23 cellular contexts compared by ENCODE assay signal in genomic region chr1:2928733-2929325, GRCh38.
A peak's percentile ranks its signal among the peaks of the same experiment; 100 is the strongest.
DNase-seq lines count a peak whose midpoint lies in the region; TF ChIP-seq lines count a peak whose summit lies in the region.
"Had no signal": no experiment of that assay in that cellular context is flagged by ENCODE, and none has a peak within 500 bp of the region (broad histone marks: within the 10 kb centered on the region; RNA-seq: fewer than 3 reads in every experiment).

No MANE protein-coding gene starts in this region.

- TF ChIP-seq POLR2A in spleen (IDR thresholded peaks at IDR 0.05): no peak

- intact Hi-C loops in spleen (cut with DNase I; ENCODE audit: low total_unique reads): no loop called here

- no peak overlapping the region for H3K27ac ChIP-seq in spleen
- H3K27ac ChIP-seq: HL-60, KMS-11 had no signal

- H3K36me3 ChIP-seq in spleen: no peaks in the 10 kb centered on the region
- H3K36me3 ChIP-seq: HAP-1 had no signal

- DNase-seq in Ammon's horn (ENCODE audit: low spot score) (peak; percentile 30), G401 (ENCODE audit: low spot score) (peak; percentile 76), cerebellar cortex (ENCODE audit: low spot score) (peak; percentile 71), left kidney (ENCODE audit: low read depth, low spot score) (peak; percentile 29), glomerular visceral epithelial cell (ENCODE audit: extremely low spot score) (no peak), spleen (no peak), amniotic stem cell (lab: John Stamatoyannopoulos, UW) (no peak), NCI-H82 (lab: John Stamatoyannopoulos, UW) (no peak)
- DNase-seq: CD4-positive, alpha-beta memory T cell; COR-L47; DMS79; HFFc6; MM.1S; NCI-H1694; NCI-H2029 treated with DMSO at 0.1 percent for 48 hours; NCI-H226; NCI-H510A; NCI-H69; PC-3 had no signal

- TF ChIP-seq CTCF in spleen (IDR thresholded peaks at IDR 0.05 in 8 of 11, conservative IDR thresholded peaks at IDR 0.05 in 3 of 11): no peak

- H3K4me3 ChIP-seq in spleen: no peak overlapping the region
- H3K4me3 ChIP-seq: GM23338, HAP-1 had no signal

- H3K9me3 ChIP-seq in spleen: no peaks in the 10 kb centered on the region
- H3K9me3 ChIP-seq: HAP-1 had no signal

- 81 to 89% (median 83%) methylated on average over 13 to 24 of the region's 24 CpGs for WGBS in spleen, 5 donors

- in situ Hi-C loops in G401 (cut with HindIII; ENCODE audit: low sequenced_read_pairs): no loop called here

- H3K4me1 ChIP-seq in spleen: no peaks in the 10 kb centered on the region
- H3K4me1 ChIP-seq: HAP-1 had no signal

- peaks cover 0 to 57% (median 0%) of the 10 kb centered on the region in 7 donors for H3K27me3 ChIP-seq in spleen (replicated peaks in 1 of 7)

Comparison
In these comparisons a context has a peak if more than half of its experiments do, and no peak if none do; other contexts are left out.
1. DNase-seq: peak in Ammon's horn (single experiment), G401 (single experiment), cerebellar cortex (single experiment) and left kidney (single experiment); none in glomerular visceral epithelial cell (single experiment), spleen (single experiment), amniotic stem cell (single experiment) and NCI-H82 (single experiment).